In the genomic region with DNA sequence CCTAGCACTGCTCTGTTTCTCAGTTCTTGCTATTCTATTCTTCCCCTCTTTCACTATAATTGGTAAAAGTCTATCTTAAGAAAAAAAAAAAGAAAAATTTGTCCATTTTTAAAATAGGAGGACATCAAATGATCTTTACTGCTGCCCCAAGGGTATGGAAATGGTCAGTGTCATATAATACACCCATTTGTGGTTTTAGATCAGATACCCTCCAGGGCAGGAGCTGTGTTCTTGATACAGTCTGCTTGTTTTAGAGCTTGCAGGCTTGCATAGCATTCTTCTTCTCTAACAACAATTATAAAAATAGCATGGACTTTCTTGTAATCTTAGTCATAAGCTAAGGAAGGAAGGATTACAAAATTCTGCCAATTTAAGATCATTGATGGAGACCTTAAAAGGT, we compare ENCODE assay signal across 13 cellular contexts.
"Had no signal": no experiment of that assay in that cellular context is flagged by ENCODE, and none has a peak within 500 bp of the region (broad histone marks: within the 10 kb centered on the region; RNA-seq: fewer than 3 reads in every experiment).

No MANE protein-coding gene starts in this region.

- H3K36me3 ChIP-seq: breast epithelium, esophagus muscularis mucosa, heart left ventricle, pancreas, stomach had no signal

- H3K27ac ChIP-seq: breast epithelium, esophagus muscularis mucosa, heart left ventricle, pancreas, skin epidermis, VCaP had no signal

- DNase-seq: activated CD4-positive, alpha-beta T cell treated with anti-CD3 and anti-CD28 coated beads for 4 hours; activated CD8-positive, alpha-beta memory T cell treated with anti-CD3 and anti-CD28 coated beads, Interleukin-2, amount 50 U/mL, for 48 hours; activated CD8-positive, alpha-beta T cell treated with anti-CD3 and anti-CD28 coated beads, Interleukin-2, amount 10 ng/mL, durations not matched to agents 7 days and 5 days; activated naive CD8-positive, alpha-beta T cell treated with anti-CD3 and anti-CD28 coated beads, Interleukin-2, amount 10 ng/mL, durations not matched to agents 7 days and 5 days; aorta; heart left ventricle; retina; stomach had no signal

- H3K4me3 ChIP-seq: breast epithelium, esophagus muscularis mucosa, heart left ventricle, pancreas, skin epidermis, stomach had no signal

- H3K27me3 ChIP-seq: breast epithelium, esophagus muscularis mucosa, heart left ventricle, pancreas, stomach had no signal

- H3K4me1 ChIP-seq: breast epithelium had no signal
